ENCODE assay signal across 8 cellular contexts in the genomic region with DNA sequence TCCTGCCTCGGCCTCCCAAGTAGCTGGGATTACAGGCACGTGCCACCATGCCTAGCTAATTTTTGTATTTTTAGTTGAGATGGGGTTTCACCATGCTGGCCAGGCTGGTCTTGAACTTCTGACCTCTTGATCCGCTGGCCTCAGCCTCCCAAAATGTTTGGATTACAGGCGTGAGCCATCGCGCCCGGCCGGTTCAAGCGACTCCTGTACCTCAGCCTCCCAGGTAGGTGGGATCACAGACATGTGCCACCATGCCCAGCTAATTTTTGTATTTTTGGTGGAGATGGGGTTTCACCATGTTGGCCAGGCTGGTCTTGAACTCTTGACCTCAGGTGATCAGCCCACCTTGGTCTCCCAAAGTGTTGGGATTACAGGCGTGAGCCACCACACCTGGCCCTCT. TPM values are rescaled to one million over a fixed set of nuclear protein-coding genes. Genes with fewer than 3 reads are reported as not detected.
DNase-seq lines count a peak whose midpoint lies in the region; ATAC-seq and TF ChIP-seq lines count a peak whose summit lies in the region.
"Not testable (repeated sequence)": the region's sequence is repeated elsewhere in the genome, so short reads cannot be mapped to it uniquely, and the experiment has no call there.

No MANE protein-coding gene starts in this region.

- H3K27me3 ChIP-seq in IMR-90 (ENCODE audit: control insufficient read depth, insufficient read depth, low read length); right lobe of liver; gastrocnemius medialis; tibial artery: not testable (repeated sequence)

- H3K9me3 Mint-ChIP-seq in activated naive CD8-positive, alpha-beta T cell treated with anti-CD3 and anti-CD28 coated beads, Interleukin-2, amount 10 ng/mL, durations not matched to agents 7 days and 5 days; effector memory CD8-positive, alpha-beta T cell: not testable (repeated sequence)

- H3K9me1 ChIP-seq in IMR-90 (ENCODE audit: insufficient read depth, low read length): peaks cover 24% of the 10 kb centered on the region

- ATAC-seq in IMR-90 (ENCODE audit: low read depth); activated naive CD8-positive, alpha-beta T cell treated with anti-CD3 and anti-CD28 coated beads, Interleukin-2, amount 10 ng/mL, durations not matched to agents 7 days and 5 days (ENCODE audit: low read depth); effector memory CD8-positive, alpha-beta T cell (replicated peaks); right lobe of liver; gastrocnemius medialis: not testable (repeated sequence)

- H3K9ac ChIP-seq in IMR-90 (ENCODE audit: low read depth, low read length): not testable (repeated sequence)

- CTCF ChIA-PET in AG04449 (lab: Yijun Ruan, JAX): interaction anchor here (1.4 kb wide), 1 partner anchor 11 kb away, joined by 3 read pairs; no protein-coding TSS in a partner anchor
- CTCF ChIA-PET in IMR-90 (lab: Yijun Ruan, JAX): not testable (repeated sequence)

- H3K23ac ChIP-seq in IMR-90 (ENCODE audit: low read depth, low read length): not testable (repeated sequence)

- H3K4me2 ChIP-seq in IMR-90 (ENCODE audit: low read depth, low read length): peak overlapping the region; percentile 27; the same call in 1 of the 2 replicates

- H3K27ac ChIP-seq in IMR-90 (ENCODE audit: insufficient read depth, low read length); right lobe of liver: not testable (repeated sequence)
- H3K27ac ChIP-seq in gastrocnemius medialis (peak overlapping the region; percentile 79 to 90 (median 86)), tibial artery (peak overlapping the region; percentile 81 to 87)

- TF ChIP-seq RAD21 in IMR-90 (IDR thresholded peaks at IDR 0.05; ENCODE audit: low read length): not testable (repeated sequence)

- H2BK15ac ChIP-seq in IMR-90 (ENCODE audit: low read depth, low read length): not testable (repeated sequence)

- POLR2A ChIA-PET in AG04449 (lab: Yijun Ruan, JAX) (interaction anchor here (3.7 kb wide), 1 partner anchor 27 kb away, joined by 27 read pairs; no protein-coding TSS in a partner anchor), IMR-90 (lab: Charles Lee; ENCODE audit: unreplicated experiment) (interaction anchor here (0.6 kb wide), 1 partner anchor 61 kb away, joined by 3 read pairs; no protein-coding TSS in a partner anchor)
- POLR2A ChIA-PET in activated naive CD8-positive, alpha-beta T cell treated with anti-CD3 and anti-CD28 coated beads, Interleukin-2, amount 10 ng/mL, durations not matched to agents 7 days and 5 days (lab: Charles Lee): interaction anchor here (11.2 kb wide), 1 partner anchor 27 kb away, joined by 165 read pairs; no protein-coding TSS in a partner anchor

- H3K9me3 ChIP-seq in IMR-90 (ENCODE audit: control insufficient read depth, insufficient read depth, low read length); right lobe of liver; gastrocnemius medialis; tibial artery: not testable (repeated sequence)

- DNase-seq in AG04449 (ENCODE audit: low read depth, low spot score); IMR-90; activated naive CD8-positive, alpha-beta T cell treated with anti-CD3 and anti-CD28 coated beads, Interleukin-2, amount 10 ng/mL, durations not matched to agents 7 days and 5 days; effector memory CD8-positive, alpha-beta T cell; right lobe of liver; gastrocnemius medialis; tibial artery: not testable (repeated sequence)

- H2BK20ac ChIP-seq in IMR-90 (ENCODE audit: low read depth, low read length): not testable (repeated sequence)

- not testable (repeated sequence) for H2AK9ac ChIP-seq in IMR-90 (replicated peaks; ENCODE audit: low read depth, low read length, poor library complexity)

- TSS peak; percentile 33 for BruUV-seq in IMR-90 (replicated peaks; lab: Mats Ljungman, UMichigan)

- peaks cover 21% of the 10 kb centered on the region for H3K36me3 ChIP-seq in IMR-90 (ENCODE audit: control insufficient read depth, insufficient read depth, low read length)
- H3K36me3 ChIP-seq in right lobe of liver, gastrocnemius medialis, tibial artery: not testable (repeated sequence)

- H3K4me1 ChIP-seq in IMR-90 (ENCODE audit: control insufficient read depth, insufficient read depth, low read length) (peaks cover 24% of the 10 kb centered on the region), right lobe of liver (peaks cover 0 to 34% (median 5%) of the 10 kb centered on the region in 4 donors), gastrocnemius medialis (peaks cover 47 to 54% of the 10 kb centered on the region in 2 donors), tibial artery (peaks cover 0 to 53% (median 36%) of the 10 kb centered on the region in 4 donors)

- not testable (repeated sequence) for H4K8ac ChIP-seq in IMR-90 (ENCODE audit: low read depth in 2 of 2, low read length in 2 of 2)

- H4K20me1 ChIP-seq in IMR-90 (ENCODE audit: insufficient read depth, low read length): peaks cover 30% of the 10 kb centered on the region

- H3K4me3 ChIP-seq in AG04449 (ENCODE audit: low read depth, low read length): peak overlapping the region; percentile 32
- H3K4me3 ChIP-seq in IMR-90 (ENCODE audit: insufficient read depth, low read depth, low read length): not testable (repeated sequence)
- peak overlapping the region; percentile 84; the same call in 1 of the 2 replicates for H3K4me3 ChIP-seq in WI38 (ENCODE audit: low read depth, low read length)
- H3K4me3 ChIP-seq in right lobe of liver: peak overlapping the region; percentile 67 to 80 (median 67)
- peak overlapping the region; percentile 59 to 83 (median 73) for H3K4me3 ChIP-seq in gastrocnemius medialis
- H3K4me3 ChIP-seq in tibial artery: peak overlapping the region in 1 of 2 donors; percentile 58

- not testable (repeated sequence) for TF ChIP-seq CTCF in AG04449 (IDR thresholded peaks at IDR 0.05; ENCODE audit: insufficient read depth, low read length, missing control alignments); IMR-90 (conservative IDR thresholded peaks at IDR 0.05; ENCODE audit: low read depth, low read length); WI38 (IDR thresholded peaks at IDR 0.05; ENCODE audit: low read depth, low read length); right lobe of liver (IDR thresholded peaks at IDR 0.05); gastrocnemius medialis (IDR thresholded peaks at IDR 0.05 in 4 of 5, conservative IDR thresholded peaks at IDR 0.05 in 1 of 5); tibial artery (IDR thresholded peaks at IDR 0.05)

- WGBS in IMR-90 (ENCODE audit: extremely low coverage in 2 of 2, insufficient read length in 1 of 2), 2 experiments: 67% methylated on average over 1 of the region's 10 CpGs; no CpG with 5 or more reads in 1 of the 2 experiments
- 47% methylated on average over 10 of the region's 10 CpGs for WGBS in right lobe of liver (ENCODE audit: insufficient coverage, low coverage, low lambda C conversion rate, missing lambda C conversion rate)

- not testable (repeated sequence) for H3K27me3 Mint-ChIP-seq in activated naive CD8-positive, alpha-beta T cell treated with anti-CD3 and anti-CD28 coated beads, Interleukin-2, amount 10 ng/mL, durations not matched to agents 7 days and 5 days; effector memory CD8-positive, alpha-beta T cell

- not testable (repeated sequence) for H2AK5ac ChIP-seq in IMR-90 (ENCODE audit: low read depth, low read length)

- H4K5ac ChIP-seq in IMR-90 (ENCODE audit: low read depth, low read length): not testable (repeated sequence)

- not testable (repeated sequence) for TF ChIP-seq POLR2A in IMR-90 (IDR thresholded peaks at IDR 0.05; ENCODE audit: low read depth, low read length); right lobe of liver (IDR thresholded peaks at IDR 0.05); gastrocnemius medialis (IDR thresholded peaks at IDR 0.05)

- not testable (repeated sequence) for H3K36me3 Mint-ChIP-seq in activated naive CD8-positive, alpha-beta T cell treated with anti-CD3 and anti-CD28 coated beads, Interleukin-2, amount 10 ng/mL, durations not matched to agents 7 days and 5 days; effector memory CD8-positive, alpha-beta T cell (ENCODE audit: insufficient read depth)

- not testable (repeated sequence) for H3K4ac ChIP-seq in IMR-90 (ENCODE audit: low read depth, low read length)

- not testable (repeated sequence) for H3K27ac Mint-ChIP-seq in activated naive CD8-positive, alpha-beta T cell treated with anti-CD3 and anti-CD28 coated beads, Interleukin-2, amount 10 ng/mL, durations not matched to agents 7 days and 5 days; effector memory CD8-positive, alpha-beta T cell

- H2BK5ac ChIP-seq in IMR-90 (ENCODE audit: low read depth, low read length, poor library complexity, severe bottlenecking): not testable (repeated sequence)

- not testable (repeated sequence) for H3K4me1 Mint-ChIP-seq in activated naive CD8-positive, alpha-beta T cell treated with anti-CD3 and anti-CD28 coated beads, Interleukin-2, amount 10 ng/mL, durations not matched to agents 7 days and 5 days; effector memory CD8-positive, alpha-beta T cell (ENCODE audit: low read depth in 2 of 2)

- H2BK120ac ChIP-seq in IMR-90 (ENCODE audit: low read depth, low read length): not testable (repeated sequence)

- not testable (repeated sequence) for H3K14ac ChIP-seq in IMR-90 (replicated peaks; ENCODE audit: low read depth, low read length)

- H4K91ac ChIP-seq in IMR-90 (ENCODE audit: insufficient read depth, low read depth, low read length): not testable (repeated sequence)

- not testable (repeated sequence) for H3K18ac ChIP-seq in IMR-90 (ENCODE audit: low read depth, low read length)

- intact Hi-C loops in IMR-90 (cut with micrococcal nuclease): loop anchor here (2.0 kb wide), 1 partner anchor 41 kb away; no protein-coding TSS in a partner anchor
- intact Hi-C loops in right lobe of liver (cut with DNase I); gastrocnemius medialis (cut with DNase I; ENCODE audit: low total_unique reads); tibial artery (cut with DNase I; ENCODE audit: low total_unique reads): not testable (repeated sequence)

- peak overlapping the region; percentile 25 for H3K4me3 Mint-ChIP-seq in activated naive CD8-positive, alpha-beta T cell treated with anti-CD3 and anti-CD28 coated beads, Interleukin-2, amount 10 ng/mL, durations not matched to agents 7 days and 5 days
- peak overlapping the region; percentile 29 to 77 for H3K4me3 Mint-ChIP-seq in effector memory CD8-positive, alpha-beta T cell

- in situ Hi-C loops in IMR-90 (cut with MboI; ENCODE audit: low sequenced_read_pairs); gastrocnemius medialis (cut with MboI; ENCODE audit: low sequenced_read_pairs in 4 of 4): not testable (repeated sequence)

- dilution Hi-C loops in IMR-90 (cut with HindIII; ENCODE audit: low sequenced_read_pairs, unreplicated experiment): not testable (repeated sequence)

- H2AFZ ChIP-seq in IMR-90 (replicated peaks; ENCODE audit: low read length, poor library complexity): not testable (repeated sequence)

- not testable (repeated sequence) for H3K56ac ChIP-seq in IMR-90 (ENCODE audit: extremely low read depth, insufficient read depth, low read length)

- H3K79me1 ChIP-seq in IMR-90 (ENCODE audit: low read depth in 1 of 2, low read length in 2 of 2): peaks cover 19 to 61% of the 10 kb centered on the region in 2 experiments

RNA-seq across cellular contexts. Expression of gene PLOD1, which starts 1.2 kb away (rescaled TPM):
- total RNA-seq in IMR-90 (2012; rRNA removed): 236 and 283 TPM in 2 replicates
- polyA plus RNA-seq in IMR-90 (2012; rRNA removed): 609 and 635 TPM in 2 replicates
- polyA plus RNA-seq in IMR-90 (2012; cell fraction: cytosol; rRNA removed): 441 and 849 TPM in 2 replicates
- 284 and 520 TPM in 2 replicates for polyA plus RNA-seq in IMR-90 (2012; cell fraction: nucleus; rRNA removed; ENCODE audit: low replicate concordance)
- 10 to 100 TPM; 16.8 to 21.0 TPM for total RNA-seq in activated naive CD8-positive, alpha-beta T cell treated with anti-CD3 and anti-CD28 coated beads, Interleukin-2, amount 10 ng/mL, durations not matched to agents 7 days and 5 days
- 100 to 1,000 TPM in 2 of 6 experiments, 10 to 100 TPM in 4; 70.2 to 119 (median 93.8) TPM for total RNA-seq in right lobe of liver
- 10 to 100 TPM; 23.9 to 66.5 (median 54.8) TPM for total RNA-seq in gastrocnemius medialis

RNA-seq across cellular contexts. Expression of gene KIAA2013, which starts 9.5 kb away (rescaled TPM):
- total RNA-seq in IMR-90 (2012; rRNA removed) (39.4 and 42.5 TPM in 2 replicates), right lobe of liver (10 to 100 TPM; 33.5 to 75.1 (median 43.0) TPM), gastrocnemius medialis (100 to 1,000 TPM in 1 of 4 donors, 10 to 100 TPM in 3; 71.0 to 126 (median 85.1) TPM)
- 88.1 and 100 TPM in 2 replicates for polyA plus RNA-seq in IMR-90 (2012; rRNA removed)
- 62.7 and 128 TPM in 2 replicates for polyA plus RNA-seq in IMR-90 (2012; cell fraction: cytosol; rRNA removed)
- 28.7 and 70.2 TPM in 2 replicates for polyA plus RNA-seq in IMR-90 (2012; cell fraction: nucleus; rRNA removed; ENCODE audit: low replicate concordance)
- total RNA-seq in activated naive CD8-positive, alpha-beta T cell treated with anti-CD3 and anti-CD28 coated beads, Interleukin-2, amount 10 ng/mL, durations not matched to agents 7 days and 5 days: 10 to 100 TPM; 36.1 to 38.3 TPM

RNA-seq across cellular contexts. Expression of gene MFN2, which starts 44.5 kb away (rescaled TPM):
- total RNA-seq in IMR-90 (2012; rRNA removed): 76.4 and 84.2 TPM in 2 replicates
- polyA plus RNA-seq in IMR-90 (2012; rRNA removed): 51.6 and 52.8 TPM in 2 replicates
- 33.4 and 38.2 TPM in 2 replicates for polyA plus RNA-seq in IMR-90 (2012; cell fraction: cytosol; rRNA removed)
- 60.3 and 63.8 TPM in 2 replicates for polyA plus RNA-seq in IMR-90 (2012; cell fraction: nucleus; rRNA removed; ENCODE audit: low replicate concordance)
- 10 to 100 TPM; 51.4 TPM for total RNA-seq in activated naive CD8-positive, alpha-beta T cell treated with anti-CD3 and anti-CD28 coated beads, Interleukin-2, amount 10 ng/mL, durations not matched to agents 7 days and 5 days
- total RNA-seq in right lobe of liver: 10 to 100 TPM; 46.2 to 64.0 (median 61.7) TPM
- total RNA-seq in gastrocnemius medialis: 100 to 1,000 TPM; 176 to 282 (median 217) TPM
